In the genomic region with DNA sequence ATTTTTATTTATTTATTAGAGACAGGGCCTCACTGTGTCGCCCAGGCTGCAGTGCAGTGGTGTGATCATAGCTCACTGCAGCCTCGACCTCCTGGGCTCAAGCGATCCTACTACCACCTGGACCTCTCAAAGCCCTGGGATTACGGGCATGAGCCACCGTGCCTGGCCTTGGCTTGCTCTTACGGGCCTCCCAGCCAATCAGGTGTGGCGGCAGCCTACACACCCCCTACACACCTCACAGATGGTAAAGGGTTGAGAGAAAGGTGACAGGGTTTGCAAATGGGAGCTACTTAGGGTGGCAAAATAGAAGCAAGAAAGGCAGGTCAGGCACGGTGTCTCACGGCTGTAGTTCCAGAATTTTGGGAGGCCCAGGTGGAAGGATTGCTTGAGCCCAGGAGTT, we compare ENCODE assay signal across 17 cellular contexts. TPM values are rescaled to one million over a fixed set of nuclear protein-coding genes. Genes with fewer than 3 reads are reported as not detected.
DNase-seq lines count a peak whose midpoint lies in the region; ATAC-seq and TF ChIP-seq lines count a peak whose summit lies in the region.
"Had no signal": no experiment of that assay in that cellular context is flagged by ENCODE, and none has a peak within 500 bp of the region (broad histone marks: within the 10 kb centered on the region; RNA-seq: fewer than 3 reads in every experiment).

No MANE protein-coding gene starts in this region.

- H3K27ac ChIP-seq in thyroid gland, result peak overlapping the region; percentile 73 to 82 (median 78)
- H3K27ac ChIP-seq: ovary had no signal

- no peak for TF ChIP-seq CTCF in activated CD8-positive, alpha-beta T cell treated with anti-CD3 and anti-CD28 coated beads for 36 hours (IDR thresholded peaks at IDR 0.05)
- no peak for TF ChIP-seq CTCF in thyroid gland (IDR thresholded peaks at IDR 0.05)

- no peak for DNase-seq in activated CD8-positive, alpha-beta T cell treated with anti-CD3 and anti-CD28 coated beads, Interleukin-2, amount 10 ng/mL, durations not matched to agents 7 days and 5 days
- DNase-seq in activated CD8-positive, alpha-beta T cell treated with anti-CD3 and anti-CD28 coated beads for 36 hours, result no peak
- DNase-seq in NCI-H69 (lab: John Stamatoyannopoulos, UW) (peak; percentile 37), thyroid gland (no peak), NCI-H2107 (lab: John Stamatoyannopoulos, UW) (no peak)
- DNase-seq: activated CD4-positive, alpha-beta T cell treated with anti-CD3 and anti-CD28 coated beads for 36 hours; activated naive CD8-positive, alpha-beta T cell treated with anti-CD3 and anti-CD28 coated beads, Interleukin-2, amount 10 ng/mL, durations not matched to agents 7 days and 5 days; activated T-cell treated with anti-CD3 and anti-CD28 coated beads, Interleukin-2, amount 50 U/mL, for 4 hours; foreskin fibroblast; NCI-H226; ovary had no signal

- POLR2A ChIA-PET in activated CD8-positive, alpha-beta T cell treated with anti-CD3 and anti-CD28 coated beads, Interleukin-2, amount 10 ng/mL, durations not matched to agents 7 days and 5 days (lab: Charles Lee), result interaction anchor here (0.5 to 4.9 kb wide), 2 partner anchors 10 to 11 kb away, joined by 3 to 113 read pairs; no protein-coding TSS in a partner anchor
- POLR2A ChIA-PET in activated CD8-positive, alpha-beta T cell treated with anti-CD3 and anti-CD28 coated beads for 36 hours (lab: Charles Lee), result interaction anchor here (0.9 to 10.5 kb wide), 4 partner anchors 9 to 39 kb away, joined by 4 to 215 read pairs (median 8); a partner anchor contains a TSS

- no peaks in the 10 kb centered on the region for H3K9me3 ChIP-seq in thyroid gland
- H3K9me3 ChIP-seq: ovary had no signal

- CTCF ChIA-PET in activated CD8-positive, alpha-beta T cell treated with anti-CD3 and anti-CD28 coated beads, Interleukin-2, amount 10 ng/mL, durations not matched to agents 7 days and 5 days (lab: Charles Lee), result interaction anchor here (2.5 to 10.3 kb wide), 2 partner anchors 9 to 10 kb away, joined by 13 to 266 read pairs; no protein-coding TSS in a partner anchor
- CTCF ChIA-PET in activated CD8-positive, alpha-beta T cell treated with anti-CD3 and anti-CD28 coated beads for 36 hours (lab: Charles Lee), result interaction anchor here (1.6 to 10.5 kb wide), 4 partner anchors 9 to 116 kb away, joined by 6 to 137 read pairs (median 10); no protein-coding TSS in a partner anchor

- no peak for ATAC-seq in activated CD8-positive, alpha-beta T cell treated with anti-CD3 and anti-CD28 coated beads, Interleukin-2, amount 10 ng/mL, durations not matched to agents 7 days and 5 days
- ATAC-seq in activated CD8-positive, alpha-beta T cell treated with anti-CD3 and anti-CD28 coated beads for 36 hours, result no peak
- ATAC-seq in esophagus mucosa (peak; percentile 4), HG03196 (IDR thresholded peaks at IDR 0.05; ENCODE audit: unreplicated experiment) (no peak), HG02840 (IDR thresholded peaks at IDR 0.05; ENCODE audit: low FRiP score, unreplicated experiment) (no peak)

- peaks cover 2% of the 10 kb centered on the region for H3K36me3 Mint-ChIP-seq in activated CD8-positive, alpha-beta T cell treated with anti-CD3 and anti-CD28 coated beads, Interleukin-2, amount 10 ng/mL, durations not matched to agents 7 days and 5 days (ENCODE audit: low read depth)
- peaks cover 2% of the 10 kb centered on the region for H3K36me3 Mint-ChIP-seq in activated CD8-positive, alpha-beta T cell treated with anti-CD3 and anti-CD28 coated beads for 36 hours (ENCODE audit: low read depth)

- H3K27ac Mint-ChIP-seq in activated CD8-positive, alpha-beta T cell treated with anti-CD3 and anti-CD28 coated beads, Interleukin-2, amount 10 ng/mL, durations not matched to agents 7 days and 5 days, result no peak overlapping the region
- no peak overlapping the region for H3K27ac Mint-ChIP-seq in activated CD8-positive, alpha-beta T cell treated with anti-CD3 and anti-CD28 coated beads for 36 hours

- H3K4me3 ChIP-seq in thyroid gland (replicated peaks in 1 of 3), result no peak overlapping the region

- H3K27me3 ChIP-seq in thyroid gland, result no peaks in the 10 kb centered on the region
- H3K27me3 ChIP-seq: ovary had no signal

- peaks cover 0 to 7% of the 10 kb centered on the region in 2 donors for H3K4me1 ChIP-seq in thyroid gland

- intact Hi-C loops in activated CD8-positive, alpha-beta T cell treated with anti-CD3 and anti-CD28 coated beads for 36 hours (cut with micrococcal nuclease), result loop anchor here (2.0 kb wide), 1 partner anchor 13 kb away; no protein-coding TSS in a partner anchor
- intact Hi-C loops in thyroid gland (cut with DNase I), result no loop called here

- H3K9me3 Mint-ChIP-seq in activated CD8-positive, alpha-beta T cell treated with anti-CD3 and anti-CD28 coated beads, Interleukin-2, amount 10 ng/mL, durations not matched to agents 7 days and 5 days (ENCODE audit: insufficient read depth), result no peaks in the 10 kb centered on the region
- H3K9me3 Mint-ChIP-seq in activated CD8-positive, alpha-beta T cell treated with anti-CD3 and anti-CD28 coated beads for 36 hours, result peaks cover 2% of the 10 kb centered on the region
- H3K9me3 Mint-ChIP-seq: activated naive CD8-positive, alpha-beta T cell treated with anti-CD3 and anti-CD28 coated beads, Interleukin-2, amount 10 ng/mL, durations not matched to agents 7 days and 5 days; activated T-cell treated with anti-CD3 and anti-CD28 coated beads, Interleukin-2, amount 50 U/mL, for 4 hours; T-helper 2 cell treated with Interferon-gamma antibody and Interleukin-4, amounts not matched to agents 5 μg/mL and 100 μg/mL, for 36 hours had no signal

- H3K36me3 ChIP-seq in thyroid gland, result no peaks in the 10 kb centered on the region
- H3K36me3 ChIP-seq: ovary had no signal

- peaks cover 13% of the 10 kb centered on the region for H3K4me1 Mint-ChIP-seq in activated CD8-positive, alpha-beta T cell treated with anti-CD3 and anti-CD28 coated beads, Interleukin-2, amount 10 ng/mL, durations not matched to agents 7 days and 5 days (ENCODE audit: low read depth)
- H3K4me1 Mint-ChIP-seq in activated CD8-positive, alpha-beta T cell treated with anti-CD3 and anti-CD28 coated beads for 36 hours (ENCODE audit: low read depth), result peaks cover 15% of the 10 kb centered on the region

- peak overlapping the region; percentile 92 for H3K4me3 Mint-ChIP-seq in activated CD8-positive, alpha-beta T cell treated with anti-CD3 and anti-CD28 coated beads, Interleukin-2, amount 10 ng/mL, durations not matched to agents 7 days and 5 days
- no peak overlapping the region for H3K4me3 Mint-ChIP-seq in activated CD8-positive, alpha-beta T cell treated with anti-CD3 and anti-CD28 coated beads for 36 hours

- 37 to 54% methylated on average over 9 of the region's 9 CpGs for WGBS in thyroid gland, 2 donors

- no peak for TF ChIP-seq POLR2A in thyroid gland (IDR thresholded peaks at IDR 0.05)

- no peaks in the 10 kb centered on the region for H3K27me3 Mint-ChIP-seq in activated CD8-positive, alpha-beta T cell treated with anti-CD3 and anti-CD28 coated beads, Interleukin-2, amount 10 ng/mL, durations not matched to agents 7 days and 5 days (ENCODE audit: low read depth)
- H3K27me3 Mint-ChIP-seq in activated CD8-positive, alpha-beta T cell treated with anti-CD3 and anti-CD28 coated beads for 36 hours, result no peaks in the 10 kb centered on the region
- H3K27me3 Mint-ChIP-seq: activated CD4-positive, alpha-beta T cell treated with anti-CD3 and anti-CD28 coated beads for 36 hours; activated naive CD8-positive, alpha-beta T cell treated with anti-CD3 and anti-CD28 coated beads, Interleukin-2, amount 10 ng/mL, durations not matched to agents 7 days and 5 days had no signal

RNA-seq across cellular contexts. Expression of a gene that starts 1.0 kb away (rescaled TPM):
- 10 to 100 TPM; 37.4 to 41.4 TPM for total RNA-seq in activated CD8-positive, alpha-beta T cell treated with anti-CD3 and anti-CD28 coated beads, Interleukin-2, amount 10 ng/mL, durations not matched to agents 7 days and 5 days
- 100 to 1,000 TPM; 410 to 420 TPM for total RNA-seq in activated CD8-positive, alpha-beta T cell treated with anti-CD3 and anti-CD28 coated beads for 36 hours
- total RNA-seq in esophagus mucosa (not detected), thyroid gland (not detected)
- total RNA-seq: RPMI7951 had no signal

RNA-seq across cellular contexts. Expression of a gene that starts 14.5 kb away (rescaled TPM):
- 10 to 100 TPM; 58.0 to 64.3 TPM for total RNA-seq in activated CD8-positive, alpha-beta T cell treated with anti-CD3 and anti-CD28 coated beads, Interleukin-2, amount 10 ng/mL, durations not matched to agents 7 days and 5 days
- total RNA-seq in activated CD8-positive, alpha-beta T cell treated with anti-CD3 and anti-CD28 coated beads for 36 hours, result 10 to 100 TPM; 62.9 to 63.6 TPM
- 21.1 TPM for total RNA-seq in esophagus mucosa
- total RNA-seq in thyroid gland, result 10 to 100 TPM; 12.4 to 29.4 (median 19.7) TPM

RNA-seq across cellular contexts. Expression of a gene that starts 37.0 kb away (rescaled TPM):
- under 1 TPM; 0.63 to 0.82 TPM for total RNA-seq in activated CD8-positive, alpha-beta T cell treated with anti-CD3 and anti-CD28 coated beads, Interleukin-2, amount 10 ng/mL, durations not matched to agents 7 days and 5 days
- total RNA-seq in activated CD8-positive, alpha-beta T cell treated with anti-CD3 and anti-CD28 coated beads for 36 hours, result 1 to 10 TPM; 1.8 to 2.2 TPM
- total RNA-seq in esophagus mucosa (3.8 TPM), thyroid gland (not detected)
- total RNA-seq: cardiac septum, ovary, RPMI7951 had no signal

RNA-seq across cellular contexts. Expression of a gene that starts 38.9 kb away (rescaled TPM):
- total RNA-seq in activated CD8-positive, alpha-beta T cell treated with anti-CD3 and anti-CD28 coated beads, Interleukin-2, amount 10 ng/mL, durations not matched to agents 7 days and 5 days, result 10 to 100 TPM; 29.9 to 37.1 TPM
- 100 to 1,000 TPM; 140 to 143 TPM for total RNA-seq in activated CD8-positive, alpha-beta T cell treated with anti-CD3 and anti-CD28 coated beads for 36 hours
- total RNA-seq in esophagus mucosa, result 2.4 TPM
- 1 to 10 TPM; 5.2 to 6.1 (median 5.9) TPM for total RNA-seq in thyroid gland

RNA-seq across cellular contexts. Expression of a gene that starts 41.9 kb away (rescaled TPM):
- total RNA-seq in activated CD8-positive, alpha-beta T cell treated with anti-CD3 and anti-CD28 coated beads, Interleukin-2, amount 10 ng/mL, durations not matched to agents 7 days and 5 days, result 10 to 100 TPM; 23.3 to 24.0 TPM
- total RNA-seq in activated CD8-positive, alpha-beta T cell treated with anti-CD3 and anti-CD28 coated beads for 36 hours, result 10 to 100 TPM; 41.7 to 42.5 TPM
- total RNA-seq in esophagus mucosa (10.1 TPM), thyroid gland (10 to 100 TPM; 29.7 to 51.7 (median 36.8) TPM)

Comparison
In these comparisons a context has a peak if more than half of its experiments do, and no peak if none do; other contexts are left out.
1. RNA of a gene that starts 1.0 kb away (total RNA-seq): 410 to 420 TPM in activated CD8-positive, alpha-beta T cell treated with anti-CD3 and anti-CD28 coated beads for 36 hours and 37.4 to 41.4 TPM in activated CD8-positive, alpha-beta T cell treated with anti-CD3 and anti-CD28 coated beads, Interleukin-2, amount 10 ng/mL, durations not matched to agents 7 days and 5 days; not detected in esophagus mucosa (single experiment) and not detected in thyroid gland; every median in the first group is over 10 times any median in the second.